In genomic region chrX:48538641-48539344, GRCh38 we compare ENCODE assay signal across 8 cellular contexts. TPM values are rescaled to one million over a fixed set of nuclear protein-coding genes. Genes with fewer than 3 reads are reported as not detected.
DNase-seq lines count a peak whose midpoint lies in the region; ATAC-seq and TF ChIP-seq lines count a peak whose summit lies in the region.

No MANE protein-coding gene starts in this region.

- peak in 1 of 7 experiments; percentile 15 for DNase-seq in CD8-positive, alpha-beta T cell
- DNase-seq in PC-9 (no peak), endothelial cell (ENCODE audit: low spot score) (no peak), progenitor cell of endocrine pancreas (ENCODE audit: low spot score, unreplicated experiment) (no peak), GOT3 (lab: John Stamatoyannopoulos, UW) (no peak)
- no peak for DNase-seq in central memory CD4-positive, alpha-beta T cell

- H3K9me2 ChIP-seq in PC-9 (ENCODE audit: insufficient read depth), result no peaks in the 10 kb centered on the region

- H3K27me3 ChIP-seq in CD8-positive, alpha-beta T cell (ENCODE audit: insufficient read depth, low read length), result no peaks in the 10 kb centered on the region
- no peaks in the 10 kb centered on the region for H3K27me3 ChIP-seq in PC-9 (ENCODE audit: insufficient read depth, low read depth)

- H3K79me2 ChIP-seq in PC-9 (ENCODE audit: low read depth), result 0 out of 2 replicates have a peak, but pooled peaks cover 7% of the 10 kb centered on the region

- H3K9me3 ChIP-seq in CD8-positive, alpha-beta T cell (ENCODE audit: low read length), result no peaks in the 10 kb centered on the region
- no peaks in the 10 kb centered on the region for H3K9me3 ChIP-seq in PC-9 (ENCODE audit: insufficient read depth, low read depth)

- no peaks in the 10 kb centered on the region for H3K36me3 ChIP-seq in CD8-positive, alpha-beta T cell (ENCODE audit: insufficient read depth, low read length)
- no peaks in the 10 kb centered on the region for H3K36me3 ChIP-seq in PC-9 (ENCODE audit: low read depth)

- no peak for TF ChIP-seq CTCF in CD8-positive, alpha-beta T cell (IDR thresholded peaks at IDR 0.05)
- no peak for TF ChIP-seq CTCF in PC-9 (conservative IDR thresholded peaks at IDR 0.05)
- TF ChIP-seq CTCF in endothelial cell (IDR thresholded peaks at IDR 0.05; ENCODE audit: unreplicated experiment), result no peak
- no peak for TF ChIP-seq CTCF in progenitor cell of endocrine pancreas (IDR thresholded peaks at IDR 0.05; ENCODE audit: unreplicated experiment)

- peaks cover 18% of the 10 kb centered on the region for H3K36me3 Mint-ChIP-seq in CD8-positive, alpha-beta T cell
- H3K36me3 Mint-ChIP-seq in endothelial cell (ENCODE audit: low read depth, unreplicated experiment) (peaks cover 5% of the 10 kb centered on the region), progenitor cell of endocrine pancreas (ENCODE audit: insufficient read depth) (peaks cover 5% of the 10 kb centered on the region)

- no TSS peak for BruUV-seq in PC-9 (replicated peaks; lab: Mats Ljungman, UMichigan)

- H3K27ac ChIP-seq in CD8-positive, alpha-beta T cell (ENCODE audit: low read depth, low read length), result peak overlapping the region; percentile 91
- H3K27ac ChIP-seq in PC-9, result 0 out of 2 replicates have a peak overlapping the region, but pooled peaks have one; percentile 26

- intact Hi-C loops in CD8-positive, alpha-beta T cell (cut with DNase I, micrococcal nuclease), result loop anchor here (1.0 to 2.0 kb wide), 6 partner anchors 17 to 62 kb away; partner anchors contain the start of genes EBP (in 2 of the 2), FTSJ1 (in 2 of the 2), PORCN (in 2 of the 2) and RBM3 (in 2 of the 2)
- intact Hi-C loops in PC-9 (cut with micrococcal nuclease; ENCODE audit: unreplicated experiment), result loop anchor here (1.0 kb wide), 1 partner anchor 51 kb away; no protein-coding TSS in a partner anchor

- H3K27ac Mint-ChIP-seq in CD8-positive, alpha-beta T cell, result peak overlapping the region; percentile 97
- no peak overlapping the region for H3K27ac Mint-ChIP-seq in endothelial cell (ENCODE audit: unreplicated experiment)
- H3K27ac Mint-ChIP-seq in progenitor cell of endocrine pancreas, result peak overlapping the region; percentile 90

- H3K4me2 ChIP-seq in PC-9, result no peak overlapping the region

- H3K4me3 ChIP-seq in CD8-positive, alpha-beta T cell (ENCODE audit: low read depth, low read length), result no peak overlapping the region
- H3K4me3 ChIP-seq in PC-9, result no peak overlapping the region; the same call in 1 of the 2 replicates

- peaks cover 15% of the 10 kb centered on the region for H3K4me1 ChIP-seq in CD8-positive, alpha-beta T cell (ENCODE audit: insufficient read depth, low read length)
- no peaks in the 10 kb centered on the region for H3K4me1 ChIP-seq in PC-9 (replicated peaks; ENCODE audit: insufficient read depth)

- H2AFZ ChIP-seq in PC-9, result no peak overlapping the region

- H3F3A ChIP-seq in PC-9 (ENCODE audit: insufficient read depth, low read depth), result no peaks in the 10 kb centered on the region

- H3K9me3 Mint-ChIP-seq in CD8-positive, alpha-beta T cell, result no peaks in the 10 kb centered on the region
- no peaks in the 10 kb centered on the region for H3K9me3 Mint-ChIP-seq in endothelial cell (ENCODE audit: unreplicated experiment)
- peaks cover 19% of the 10 kb centered on the region for H3K9me3 Mint-ChIP-seq in progenitor cell of endocrine pancreas (ENCODE audit: low read depth)

- no peaks in the 10 kb centered on the region for H3K27me3 Mint-ChIP-seq in CD8-positive, alpha-beta T cell (ENCODE audit: low read depth)
- peaks cover 3% of the 10 kb centered on the region for H3K27me3 Mint-ChIP-seq in endothelial cell (ENCODE audit: unreplicated experiment)
- H3K27me3 Mint-ChIP-seq in progenitor cell of endocrine pancreas, result no peaks in the 10 kb centered on the region

- H4K20me1 ChIP-seq in PC-9 (ENCODE audit: insufficient read depth), result no peaks in the 10 kb centered on the region

- POLR2A ChIA-PET in CD8-positive, alpha-beta T cell (lab: Charles Lee), result interaction anchor here (1.6 to 2.4 kb wide), 3 partner anchors 31 to 419 kb away, joined by 4 to 21 read pairs (median 4); partner anchors contain the start of genes OTUD5 and RBM3
- POLR2A ChIA-PET in PC-9 (lab: Charles Lee; ENCODE audit: unreplicated experiment), result interaction anchor here (0.6 to 1.2 kb wide), 3 partner anchors 48 to 1340 kb away, joined by 4 to 14 read pairs (median 5); partner anchors contain the start of gene HDAC6

- no peak for ATAC-seq in CD8-positive, alpha-beta T cell
- ATAC-seq in HG03565 (IDR thresholded peaks at IDR 0.05; ENCODE audit: unreplicated experiment), result no peak
- ATAC-seq in GM21390 (IDR thresholded peaks at IDR 0.05; ENCODE audit: unreplicated experiment), result no peak

- CTCF ChIA-PET in CD8-positive, alpha-beta T cell (lab: Charles Lee), result interaction anchor here (0.8 to 1.4 kb wide), 2 partner anchors 9 to 11 kb away, joined by 3 to 4 read pairs; no protein-coding TSS in a partner anchor
- CTCF ChIA-PET in PC-9 (lab: Charles Lee), result no interaction called here

- H3K4me1 Mint-ChIP-seq in CD8-positive, alpha-beta T cell (ENCODE audit: low read depth), result peaks cover 22% of the 10 kb centered on the region
- H3K4me1 Mint-ChIP-seq in endothelial cell (ENCODE audit: unreplicated experiment) (peaks cover 6% of the 10 kb centered on the region), progenitor cell of endocrine pancreas (ENCODE audit: low read depth) (peaks cover 9% of the 10 kb centered on the region)

- H3K4me3 Mint-ChIP-seq in CD8-positive, alpha-beta T cell, result peak overlapping the region; percentile 90
- H3K4me3 Mint-ChIP-seq in endothelial cell (ENCODE audit: unreplicated experiment) (peak overlapping the region; percentile 62), progenitor cell of endocrine pancreas (ENCODE audit: low read depth) (peak overlapping the region; percentile 89)

RNA-seq across cellular contexts. Expression of gene TBC1D25, which starts 0.7 kb away (rescaled TPM):
- 10 to 100 TPM; 30.1 to 33.4 TPM for total RNA-seq in CD8-positive, alpha-beta T cell
- 7.4 and 9.0 TPM in 2 replicates for total RNA-seq in PC-9 (2021)
- total RNA-seq in endothelial cell (ENCODE audit: unreplicated experiment), result 12.5 TPM
- 12.6 and 14.5 TPM in 2 replicates for total RNA-seq in progenitor cell of endocrine pancreas

RNA-seq across cellular contexts. Expression of gene EBP, which starts 17.2 kb away (rescaled TPM):
- 10 to 100 TPM; 55.2 to 56.9 TPM for total RNA-seq in CD8-positive, alpha-beta T cell
- total RNA-seq in PC-9 (2021) (88.1 and 113 TPM in 2 replicates), endothelial cell (ENCODE audit: unreplicated experiment) (66.0 TPM), progenitor cell of endocrine pancreas (73.1 and 81.9 TPM in 2 replicates)

RNA-seq across cellular contexts. Expression of gene PORCN, which starts 30.0 kb away (rescaled TPM):
- total RNA-seq in CD8-positive, alpha-beta T cell, result 10 to 100 TPM; 18.3 to 19.8 TPM
- total RNA-seq in PC-9 (2021), result 11.9 and 14.1 TPM in 2 replicates
- total RNA-seq in endothelial cell (ENCODE audit: unreplicated experiment), result 9.4 TPM
- 6.5 and 8.3 TPM in 2 replicates for total RNA-seq in progenitor cell of endocrine pancreas

RNA-seq across cellular contexts. Expression of gene RBM3, which starts 35.5 kb away (rescaled TPM):
- total RNA-seq in CD8-positive, alpha-beta T cell, result 100 to 1,000 TPM; 442 to 444 TPM
- total RNA-seq in PC-9 (2021) (120 and 134 TPM in 2 replicates), endothelial cell (ENCODE audit: unreplicated experiment) (252 TPM), progenitor cell of endocrine pancreas (140 and 169 TPM in 2 replicates)

RNA-seq across cellular contexts. Expression of gene WDR13, which starts 58.5 kb away (rescaled TPM):
- total RNA-seq in CD8-positive, alpha-beta T cell, result 10 to 100 TPM; 41.6 to 51.6 TPM
- 28.6 and 43.9 TPM in 2 replicates for total RNA-seq in PC-9 (2021)
- 73.8 TPM for total RNA-seq in endothelial cell (ENCODE audit: unreplicated experiment)
- total RNA-seq in progenitor cell of endocrine pancreas, result 103 and 112 TPM in 2 replicates
